In the genomic region with DNA sequence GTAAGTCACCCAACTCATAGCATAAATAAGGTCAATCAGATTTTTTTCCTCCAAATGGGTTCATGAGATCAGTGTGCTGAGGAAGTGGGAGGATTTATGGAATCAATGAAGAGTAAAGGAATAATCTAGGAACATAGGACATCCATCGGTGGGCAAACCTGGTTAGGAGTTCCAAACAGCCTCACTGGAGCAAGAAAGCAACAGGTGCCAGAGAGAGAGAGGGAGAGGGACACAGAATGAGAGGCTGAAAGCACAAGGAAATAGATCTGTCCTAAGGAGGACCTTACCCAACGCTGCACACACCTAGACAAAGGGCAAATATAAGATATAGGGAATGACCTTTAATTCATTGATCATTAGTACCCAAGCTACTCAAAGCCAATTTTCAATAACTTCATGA, we compare ENCODE assay signal across 33 cellular contexts.
DNase-seq lines count a peak whose midpoint lies in the region; FAIRE-seq and TF ChIP-seq lines count a peak whose summit lies in the region.
"Had no signal": no experiment of that assay in that cellular context is flagged by ENCODE, and none has a peak within 500 bp of the region (broad histone marks: within the 10 kb centered on the region; RNA-seq: fewer than 3 reads in every experiment).

No MANE protein-coding gene starts in this region.

- intact Hi-C loops in ascending aorta (cut with DNase I), result loop anchor here (5.0 kb wide), 1 partner anchor 122 kb away; no protein-coding TSS in a partner anchor

- TF ChIP-seq CTCF in HEK293 (tag by site-specific recombination; IDR thresholded peaks at IDR 0.05), result no peak
- TF ChIP-seq CTCF in bronchial epithelial cell (IDR thresholded peaks at IDR 0.05; ENCODE audit: insufficient read depth, low read length, severe bottlenecking), result no peak
- TF ChIP-seq CTCF in ascending aorta (IDR thresholded peaks at IDR 0.05), result no peak
- no peak for TF ChIP-seq CTCF in RWPE1 (conservative IDR thresholded peaks at IDR 0.05; ENCODE audit: low read depth)

- H3K36me3 ChIP-seq in HEK293 (ENCODE audit: control insufficient read depth in 2 of 2, insufficient read depth in 1 of 2, low read length in 2 of 2) (no peaks in the 10 kb centered on the region), bronchial epithelial cell (ENCODE audit: control insufficient read depth, insufficient read depth, low read length) (no peaks in the 10 kb centered on the region), small intestine (ENCODE audit: control insufficient read depth in 2 of 2, insufficient read depth in 2 of 2, low read length in 2 of 2) (no peaks in the 10 kb centered on the region), ascending aorta (no peaks in the 10 kb centered on the region)
- H3K36me3 ChIP-seq: BE2C; BLaER1; BLaER1 treated with 17β-estradiol and CSF1 and Interleukin-3, amounts not matched to agents 10 nM and 100 nM had no signal

- no peaks in the 10 kb centered on the region for H3K9me3 ChIP-seq in HEK293 (ENCODE audit: control insufficient read depth, insufficient read depth, low read depth, low read length)
- no peaks in the 10 kb centered on the region for H3K9me3 ChIP-seq in small intestine (ENCODE audit: control insufficient read depth, low read depth)
- no peaks in the 10 kb centered on the region for H3K9me3 ChIP-seq in ascending aorta
- H3K9me3 ChIP-seq: A549; BE2C; BLaER1; BLaER1 treated with 17β-estradiol and CSF1 and Interleukin-3, amounts not matched to agents 10 nM and 100 nM; Caco-2 had no signal

- peak; percentile 40 for FAIRE-seq in bronchial epithelial cell (lab: Jason Lieb, UNC)
- no peak for FAIRE-seq in small intestine (lab: Jason Lieb, UNC)
- FAIRE-seq: A204.1, A549, D721Med had no signal

- H3K4me3 ChIP-seq in HEK293 (ENCODE audit: low read depth, low read length) (no peak overlapping the region), bronchial epithelial cell (ENCODE audit: low read depth, low read length) (no peak overlapping the region), small intestine (ENCODE audit: low read depth in 1 of 2, low read length in 2 of 2) (no peak overlapping the region), ascending aorta (no peak overlapping the region)
- H3K4me3 ChIP-seq: A549; BLaER1; BLaER1 treated with 17β-estradiol and CSF1 and Interleukin-3, amounts not matched to agents 10 nM and 100 nM had no signal

- H3K27me3 ChIP-seq in bronchial epithelial cell (ENCODE audit: control insufficient read depth, insufficient read depth, low read length) (no peaks in the 10 kb centered on the region), small intestine (ENCODE audit: control insufficient read depth in 2 of 2, insufficient read depth in 2 of 2, low read length in 2 of 2) (no peaks in the 10 kb centered on the region), ascending aorta (no peaks in the 10 kb centered on the region)
- H3K27me3 ChIP-seq: BE2C; BLaER1; BLaER1 treated with 17β-estradiol and CSF1 and Interleukin-3, amounts not matched to agents 10 nM and 100 nM had no signal

- CTCF ChIA-PET in HEK293 (lab: Yijun Ruan, JAX), result interaction anchor here (0.6 to 1.2 kb wide), 3 partner anchors 30 to 128 kb away, joined by 3 read pairs; no protein-coding TSS in a partner anchor
- CTCF ChIA-PET in RWPE1 (lab: Yijun Ruan, JAX), result interaction anchor here (0.6 to 0.7 kb wide), 2 partner anchors 10 to 36 kb away, joined by 3 read pairs; no protein-coding TSS in a partner anchor

- no peak overlapping the region for H3K27ac ChIP-seq in HEK293 (ENCODE audit: extremely low read depth, low read depth, low read length)
- H3K27ac ChIP-seq in small intestine (ENCODE audit: low read depth in 1 of 2, low read length in 1 of 2), result no peak overlapping the region
- H3K27ac ChIP-seq in ascending aorta, result no peak overlapping the region
- no peak overlapping the region for H3K27ac ChIP-seq in RWPE1
- H3K27ac ChIP-seq: 22Rv1; A549; BLaER1; BLaER1 treated with 17β-estradiol and CSF1 and Interleukin-3, amounts not matched to agents 10 nM and 100 nM; C4-2B had no signal

- WGBS in small intestine, 3 donors, result 53 to 77% (median 74%) methylated on average over 2 of the region's 2 CpGs

- H3K4me1 ChIP-seq in HEK293 (ENCODE audit: control insufficient read depth, insufficient read depth, low read length) (no peaks in the 10 kb centered on the region), small intestine (ENCODE audit: control insufficient read depth in 2 of 2, insufficient read depth in 1 of 2, low read depth in 1 of 2, low read length in 1 of 2) (no peaks in the 10 kb centered on the region), ascending aorta (no peaks in the 10 kb centered on the region)
- H3K4me1 ChIP-seq: A549, BE2C, BLaER1, Caco-2 had no signal

- DNase-seq in bronchial epithelial cell (ENCODE audit: low read depth), result no peak
- DNase-seq in small intestine, result peak; percentile 3
- DNase-seq in GM19238 (ENCODE audit: insufficient read length, low spot score), result no peak
- DNase-seq in ascending aorta (ENCODE audit: low spot score in 2 of 2), result no peak
- DNase-seq in RWPE1 (ENCODE audit: low spot score), result no peak
- DNase-seq: 8988T; ACHN; AML-193; BE2C; C1 segment of cervical spinal cord; Caco-2; Calu3; CD4-positive, alpha-beta memory T cell; CD4-positive, alpha-beta T cell; CD4-positive, CD25-positive, alpha-beta regulatory T cell; CD8-positive, alpha-beta memory T cell; CD8-positive, alpha-beta T cell; COR-L47; DMS 273 treated with DMSO at 0.1 percent for 48 hours; DMS153; DMS53; DMS79; DMS79 treated with DMSO at 0.1 percent for 48 hours; DND-41; EL had no signal

- POLR2A ChIA-PET in HEK293 (lab: Yijun Ruan, JAX) (no interaction called here), RWPE1 (lab: Yijun Ruan, JAX; ENCODE audit: low non-redundant PET) (no interaction called here)

TF ChIP-seq in HEK293, 187 proteins besides CTCF, POLR2A, EP300 and RAD21:
- TF ChIP-seq SCRT2 (tag by site-specific recombination; IDR thresholded peaks at IDR 0.05), result peak; percentile 92
- TF ChIP-seq SCRT1 (tag by site-specific recombination; IDR thresholded peaks at IDR 0.05; ENCODE audit: borderline replicate concordance), result peak; percentile 83
- TF ChIP-seq, protein P1, sequence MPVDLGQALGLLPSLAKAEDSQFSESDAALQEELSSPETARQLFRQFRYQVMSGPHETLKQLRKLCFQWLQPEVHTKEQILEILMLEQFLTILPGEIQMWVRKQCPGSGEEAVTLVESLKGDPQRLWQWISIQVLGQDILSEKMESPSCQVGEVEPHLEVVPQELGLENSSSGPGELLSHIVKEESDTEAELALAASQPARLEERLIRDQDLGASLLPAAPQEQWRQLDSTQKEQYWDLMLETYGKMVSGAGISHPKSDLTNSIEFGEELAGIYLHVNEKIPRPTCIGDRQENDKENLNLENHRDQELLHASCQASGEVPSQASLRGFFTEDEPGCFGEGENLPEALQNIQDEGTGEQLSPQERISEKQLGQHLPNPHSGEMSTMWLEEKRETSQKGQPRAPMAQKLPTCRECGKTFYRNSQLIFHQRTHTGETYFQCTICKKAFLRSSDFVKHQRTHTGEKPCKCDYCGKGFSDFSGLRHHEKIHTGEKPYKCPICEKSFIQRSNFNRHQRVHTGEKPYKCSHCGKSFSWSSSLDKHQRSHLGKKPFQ (tag by site-specific recombination; IDR thresholded peaks at IDR 0.05), result no peak
